ENCODE assay signal across 17 cellular contexts in the genomic region with DNA sequence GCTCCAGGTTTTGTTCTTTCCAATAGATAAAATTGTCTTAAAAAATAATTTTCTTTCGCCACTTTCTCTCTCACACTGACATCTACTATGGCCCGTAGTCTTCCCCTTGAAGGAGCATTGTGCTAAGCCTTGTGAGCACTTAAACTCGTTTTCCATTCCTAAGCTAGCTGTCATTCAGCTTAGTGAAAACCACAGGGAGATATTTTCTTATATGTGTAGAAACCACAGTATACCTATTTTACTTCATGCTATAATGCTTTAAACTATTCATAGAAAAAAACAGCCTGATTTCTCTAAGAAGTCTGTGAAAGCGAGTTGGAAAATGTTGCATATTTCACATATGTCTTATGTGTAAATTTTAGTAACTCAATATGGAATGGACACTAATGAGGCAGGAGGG.
DNase-seq lines count a peak whose midpoint lies in the region; ATAC-seq and TF ChIP-seq lines count a peak whose summit lies in the region.
"Had no signal": no experiment of that assay in that cellular context is flagged by ENCODE, and none has a peak within 500 bp of the region (broad histone marks: within the 10 kb centered on the region; RNA-seq: fewer than 3 reads in every experiment).

No MANE protein-coding gene starts in this region.

- ATAC-seq in omental fat pad (ENCODE audit: low FRiP score) (no peak), HG02981 (IDR thresholded peaks at IDR 0.05; ENCODE audit: unreplicated experiment) (no peak)
- ATAC-seq: GM12878, HCT116 had no signal

- peak; percentile 28 for DNase-seq in LHCN-M2 (ENCODE audit: low read depth)
- peak; percentile 78 for DNase-seq in amniotic epithelial cell (ENCODE audit: low read depth)
- peak; percentile 62 for DNase-seq in iris pigment epithelial cell (ENCODE audit: low read depth)
- DNase-seq in omental fat pad (ENCODE audit: low spot score) = no peak
- no peak for DNase-seq in stimulated activated CD4-positive, alpha-beta T cell treated with anti-CD3 and anti-CD28 coated beads, Interleukin-12 subunit alpha, Interleukin-12 subunit beta, amount 100 ng/mL, for 4 hours
- DNase-seq: ACHN; BE2C; C1 segment of cervical spinal cord; CD4-positive, alpha-beta T cell; DMS79 treated with DMSO at 0.1 percent for 48 hours; EL; GOT3; H7; HFFc6 had no signal

- TF ChIP-seq CTCF in omental fat pad (IDR thresholded peaks at IDR 0.05) = no peak

Comparison
In these comparisons a context has a peak if more than half of its experiments do, and no peak if none do; other contexts are left out.
1. DNase-seq: peak in LHCN-M2 (single experiment), amniotic epithelial cell (single experiment) and iris pigment epithelial cell (single experiment); none in omental fat pad (single experiment) and stimulated activated CD4-positive, alpha-beta T cell treated with anti-CD3 and anti-CD28 coated beads, Interleukin-12 subunit alpha, Interleukin-12 subunit beta, amount 100 ng/mL, for 4 hours (single experiment).